Comparison of ENCODE assay signal across 8 cellular contexts in genomic region chr1:114558548-114558947, GRCh38. TPM values are rescaled to one million over a fixed set of nuclear protein-coding genes. Genes with fewer than 3 reads are reported as not detected.
DNase-seq lines count a peak whose midpoint lies in the region; ATAC-seq, FAIRE-seq and TF ChIP-seq lines count a peak whose summit lies in the region.

No MANE protein-coding gene starts in this region.

- ATAC-seq in GM21619 (IDR thresholded peaks at IDR 0.05; ENCODE audit: unreplicated experiment): no peak

- TF ChIP-seq EP300 in Ishikawa (IDR thresholded peaks at IDR 0.05; ENCODE audit: borderline replicate concordance): no peak

- no peaks in the 10 kb centered on the region for H3K4me1 ChIP-seq in osteoblast (ENCODE audit: insufficient read depth, low read length)

- no peak overlapping the region for H3K4me2 ChIP-seq in osteoblast (ENCODE audit: insufficient read depth, low read length)

- DNase-seq in DMS153 treated with DMSO at 0.1 percent for 48 hours (lab: John Stamatoyannopoulos, UW; ENCODE audit: unreplicated experiment) (peak; percentile 11), DMS153 (lab: John Stamatoyannopoulos, UW) (no peak), amniotic epithelial cell (ENCODE audit: low read depth) (peak; percentile 18), osteoblast (ENCODE audit: insufficient read length, low spot score, missing footprints) (no peak), GM12892 (ENCODE audit: insufficient read length) (no peak)
- no peak for DNase-seq in activated naive CD4-positive, alpha-beta T cell treated with Interleukin-2 at 50 U/mL for 16 hours

- TF ChIP-seq CTCF in osteoblast (IDR thresholded peaks at IDR 0.05; ENCODE audit: extremely low read depth, low read depth, low read length): peak; percentile 43

- H3K79me2 ChIP-seq in osteoblast (ENCODE audit: insufficient read depth, low read length): no peaks in the 10 kb centered on the region

- no peak for FAIRE-seq in GM12892 (lab: Jason Lieb, UNC)

- no peaks in the 10 kb centered on the region for H3K36me3 ChIP-seq in osteoblast (ENCODE audit: insufficient read depth, low read length)

- no peaks in the 10 kb centered on the region for H4K20me1 ChIP-seq in osteoblast (ENCODE audit: insufficient read depth, low read length)

- no peaks in the 10 kb centered on the region for H3K9me3 ChIP-seq in osteoblast (ENCODE audit: low read depth, low read length)

- H3K27me3 ChIP-seq in osteoblast (ENCODE audit: insufficient read depth, low read length): no peaks in the 10 kb centered on the region

- peak; percentile 58 for TF ChIP-seq RAD21 in Ishikawa (IDR thresholded peaks at IDR 0.05; ENCODE audit: low read depth)

- no peak for TF ChIP-seq POLR2A in GM12892 (IDR thresholded peaks at IDR 0.05; ENCODE audit: low read depth, low read length)

- H3K4me3 ChIP-seq in osteoblast (ENCODE audit: insufficient read depth, low read length): no peak overlapping the region

- no peak overlapping the region for H3K27ac ChIP-seq in osteoblast (ENCODE audit: low read depth, low read length)

- H2AFZ ChIP-seq in osteoblast (ENCODE audit: low read length): no peak overlapping the region

TF ChIP-seq in Ishikawa, 13 proteins besides CTCF, POLR2A, EP300 and RAD21:
- TF ChIP-seq ZBTB7A (IDR thresholded peaks at IDR 0.05; ENCODE audit: low read depth) (no peak), FOXM1 (IDR thresholded peaks at IDR 0.05; ENCODE audit: borderline replicate concordance, low read depth) (no peak), TCF12 (IDR thresholded peaks at IDR 0.05; ENCODE audit: low read depth) (no peak), CEBPB (IDR thresholded peaks at IDR 0.05) (no peak), NFIC (IDR thresholded peaks at IDR 0.05) (no peak)
- TF ChIP-seq, protein P1, sequence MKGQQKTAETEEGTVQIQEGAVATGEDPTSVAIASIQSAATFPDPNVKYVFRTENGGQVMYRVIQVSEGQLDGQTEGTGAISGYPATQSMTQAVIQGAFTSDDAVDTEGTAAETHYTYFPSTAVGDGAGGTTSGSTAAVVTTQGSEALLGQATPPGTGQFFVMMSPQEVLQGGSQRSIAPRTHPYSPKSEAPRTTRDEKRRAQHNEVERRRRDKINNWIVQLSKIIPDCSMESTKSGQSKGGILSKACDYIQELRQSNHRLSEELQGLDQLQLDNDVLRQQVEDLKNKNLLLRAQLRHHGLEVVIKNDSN (IDR thresholded peaks at IDR 0.05): no peak
- TF ChIP-seq, protein P2, sequence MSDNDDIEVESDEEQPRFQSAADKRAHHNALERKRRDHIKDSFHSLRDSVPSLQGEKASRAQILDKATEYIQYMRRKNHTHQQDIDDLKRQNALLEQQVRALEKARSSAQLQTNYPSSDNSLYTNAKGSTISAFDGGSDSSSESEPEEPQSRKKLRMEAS (IDR thresholded peaks at IDR 0.05): no peak

RNA-seq across cellular contexts. Expression of gene BCAS2, which starts 22.9 kb away (rescaled TPM):
- 37.1 and 38.0 TPM in 2 replicates for total RNA-seq in osteoblast
- 51.4 TPM for polyA plus RNA-seq in GM12892 (2012; ENCODE audit: missing spikeins)

RNA-seq across cellular contexts. Expression of gene TRIM33, which starts 47.5 kb away (rescaled TPM):
- 43.1 and 48.6 TPM in 2 replicates for total RNA-seq in osteoblast
- polyA plus RNA-seq in GM12892 (2012; ENCODE audit: missing spikeins): 18.6 TPM

Comparison
In these comparisons a context has a peak if more than half of its experiments do, and no peak if none do; other contexts are left out.
1. DNase-seq: peak in DMS153 treated with DMSO at 0.1 percent for 48 hours (single experiment) and amniotic epithelial cell (single experiment); none in DMS153 (single experiment), osteoblast (single experiment), GM12892 (single experiment) and activated naive CD4-positive, alpha-beta T cell treated with Interleukin-2 at 50 U/mL for 16 hours (single experiment).